In the genomic region with DNA sequence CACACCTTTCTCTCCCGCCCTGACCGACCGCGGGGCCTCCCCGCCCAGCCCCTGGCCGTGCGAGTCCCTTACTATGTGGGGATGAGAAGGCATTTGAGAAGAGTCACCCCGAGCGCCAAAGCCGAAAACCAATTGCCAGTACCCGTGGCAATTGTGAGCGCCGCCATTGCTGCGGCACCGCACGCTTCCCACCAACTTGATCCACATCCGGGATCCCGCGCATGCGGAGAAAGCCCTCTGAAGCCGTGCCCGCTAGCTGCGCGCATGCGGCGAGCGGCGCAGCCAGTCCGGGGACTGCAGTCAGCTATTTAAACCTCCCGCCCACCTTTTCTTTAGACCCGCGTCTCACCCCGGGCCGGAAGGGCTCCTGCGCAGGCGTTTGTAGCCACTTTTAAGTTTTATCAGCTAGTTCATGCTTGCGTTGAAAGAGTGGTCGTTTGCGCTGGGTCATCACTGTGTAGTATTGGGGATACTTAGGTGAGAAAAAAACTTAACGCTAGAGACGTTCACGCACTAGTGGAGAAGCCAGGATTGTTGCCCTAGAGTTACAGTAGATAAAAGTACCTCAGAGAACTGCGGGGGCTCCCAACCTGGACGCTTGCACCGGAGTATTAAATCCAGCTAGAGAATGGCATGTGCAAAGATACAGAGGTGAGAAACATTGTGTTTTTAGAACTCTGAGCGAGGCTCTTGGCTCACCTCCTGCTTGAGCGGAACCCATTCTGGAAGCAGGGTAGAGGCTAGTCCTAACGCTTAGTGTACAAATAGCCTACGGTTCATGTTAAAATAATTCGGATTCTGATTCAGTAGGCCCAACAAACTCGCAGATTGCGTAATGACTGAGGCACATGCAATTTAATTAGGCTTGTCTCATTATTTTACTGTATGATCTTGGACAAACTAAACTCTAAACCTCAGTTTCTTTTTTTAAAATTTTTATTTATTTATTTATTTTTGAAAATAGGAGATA, we compare ENCODE assay signal across 1 cellular context.
TF ChIP-seq lines count a peak whose summit lies in the region.

A gene (minus strand): TSS at position 205 of the 970 bp plus-strand sequence. CDS start 38 bp downstream, at position 167.

TF ChIP-seq in K562, 482 proteins besides CTCF, POLR2A, EP300 and RAD21 (continued from another document and continues in another):
- TF ChIP-seq BHLHE40 (IDR thresholded peaks at IDR 0.05; ENCODE audit: low read length) = peak; percentile 70
- TF ChIP-seq, protein P1, sequence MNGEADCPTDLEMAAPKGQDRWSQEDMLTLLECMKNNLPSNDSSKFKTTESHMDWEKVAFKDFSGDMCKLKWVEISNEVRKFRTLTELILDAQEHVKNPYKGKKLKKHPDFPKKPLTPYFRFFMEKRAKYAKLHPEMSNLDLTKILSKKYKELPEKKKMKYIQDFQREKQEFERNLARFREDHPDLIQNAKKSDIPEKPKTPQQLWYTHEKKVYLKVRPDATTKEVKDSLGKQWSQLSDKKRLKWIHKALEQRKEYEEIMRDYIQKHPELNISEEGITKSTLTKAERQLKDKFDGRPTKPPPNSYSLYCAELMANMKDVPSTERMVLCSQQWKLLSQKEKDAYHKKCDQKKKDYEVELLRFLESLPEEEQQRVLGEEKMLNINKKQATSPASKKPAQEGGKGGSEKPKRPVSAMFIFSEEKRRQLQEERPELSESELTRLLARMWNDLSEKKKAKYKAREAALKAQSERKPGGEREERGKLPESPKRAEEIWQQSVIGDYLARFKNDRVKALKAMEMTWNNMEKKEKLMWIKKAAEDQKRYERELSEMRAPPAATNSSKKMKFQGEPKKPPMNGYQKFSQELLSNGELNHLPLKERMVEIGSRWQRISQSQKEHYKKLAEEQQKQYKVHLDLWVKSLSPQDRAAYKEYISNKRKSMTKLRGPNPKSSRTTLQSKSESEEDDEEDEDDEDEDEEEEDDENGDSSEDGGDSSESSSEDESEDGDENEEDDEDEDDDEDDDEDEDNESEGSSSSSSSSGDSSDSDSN (IDR thresholded peaks at IDR 0.05; ENCODE audit: borderline replicate concordance in 1 of 2, low read depth in 2 of 2, low read length in 2 of 2) = no peak
- no peak for TF ChIP-seq ZKSCAN1 (IDR thresholded peaks at IDR 0.05; ENCODE audit: low read depth, low read length)
- no peak for TF ChIP-seq XRCC3 (IDR thresholded peaks at IDR 0.05)
- TF ChIP-seq NFYB (IDR thresholded peaks at IDR 0.05; ENCODE audit: extremely low read depth, insufficient read length) = no peak
- TF ChIP-seq TCF7 (IDR thresholded peaks at IDR 0.05; ENCODE audit: borderline replicate concordance) = no peak; the same call in 1 of the 2 replicates
- TF ChIP-seq U2AF2 (optimal IDR thresholded peaks at IDR 0.05; ENCODE audit: low read depth, low read length) = no peak
- peak; percentile 58; the same call in 1 of the 2 replicates for TF ChIP-seq CEBPG (CRISPR knock-in tag; IDR thresholded peaks at IDR 0.05)
- peak; percentile 90 to 97 for TF ChIP-seq CEBPG (tag; conservative IDR thresholded peaks at IDR 0.05 in 1 of 2, IDR thresholded peaks at IDR 0.05 in 1 of 2)
- no peak for TF ChIP-seq TSC22D4 (tag; IDR thresholded peaks at IDR 0.05)
- no peak for TF ChIP-seq PTTG1 (tag; IDR thresholded peaks at IDR 0.05; ENCODE audit: low read depth)
- TF ChIP-seq SIX5 (IDR thresholded peaks at IDR 0.05; ENCODE audit: borderline replicate concordance in 1 of 2, insufficient read depth in 1 of 2, low read depth in 1 of 2, low read length in 2 of 2) = peak in 1 of 2 experiments; percentile 57; a peak in 3 of 4 replicates
- no peak for TF ChIP-seq SMARCE1 (IDR thresholded peaks at IDR 0.05)
- no peak for TF ChIP-seq CBX8 (IDR thresholded peaks at IDR 0.05; ENCODE audit: borderline replicate concordance, extremely low read depth, low read depth, low read length, poor library complexity, severe bottlenecking)
- TF ChIP-seq NELFE (IDR thresholded peaks at IDR 0.05; ENCODE audit: insufficient read depth, insufficient read length) = no peak
- no peak for TF ChIP-seq SMARCA5 (IDR thresholded peaks at IDR 0.05)
- TF ChIP-seq ZNF143 (CRISPR knock-in tag; IDR thresholded peaks at IDR 0.05) = no peak
- TF ChIP-seq ZNF197 (CRISPR knock-in tag; IDR thresholded peaks at IDR 0.05; ENCODE audit: low read depth) = no peak
- TF ChIP-seq, protein P2, sequence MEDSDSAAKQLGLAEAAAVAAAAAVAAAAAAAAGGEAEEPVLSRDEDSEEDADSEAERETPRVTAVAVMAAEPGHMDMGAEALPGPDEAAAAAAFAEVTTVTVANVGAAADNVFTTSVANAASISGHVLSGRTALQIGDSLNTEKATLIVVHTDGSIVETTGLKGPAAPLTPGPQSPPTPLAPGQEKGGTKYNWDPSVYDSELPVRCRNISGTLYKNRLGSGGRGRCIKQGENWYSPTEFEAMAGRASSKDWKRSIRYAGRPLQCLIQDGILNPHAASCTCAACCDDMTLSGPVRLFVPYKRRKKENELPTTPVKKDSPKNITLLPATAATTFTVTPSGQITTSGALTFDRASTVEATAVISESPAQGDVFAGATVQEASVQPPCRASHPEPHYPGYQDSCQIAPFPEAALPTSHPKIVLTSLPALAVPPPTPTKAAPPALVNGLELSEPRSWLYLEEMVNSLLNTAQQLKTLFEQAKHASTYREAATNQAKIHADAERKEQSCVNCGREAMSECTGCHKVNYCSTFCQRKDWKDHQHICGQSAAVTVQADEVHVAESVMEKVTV (CRISPR knock-in tag; IDR thresholded peaks at IDR 0.05) = no peak
- peak; percentile 43; the same call in 1 of the 2 replicates for TF ChIP-seq SIN3B (IDR thresholded peaks at IDR 0.05; ENCODE audit: low read depth)
- TF ChIP-seq, protein P3, sequence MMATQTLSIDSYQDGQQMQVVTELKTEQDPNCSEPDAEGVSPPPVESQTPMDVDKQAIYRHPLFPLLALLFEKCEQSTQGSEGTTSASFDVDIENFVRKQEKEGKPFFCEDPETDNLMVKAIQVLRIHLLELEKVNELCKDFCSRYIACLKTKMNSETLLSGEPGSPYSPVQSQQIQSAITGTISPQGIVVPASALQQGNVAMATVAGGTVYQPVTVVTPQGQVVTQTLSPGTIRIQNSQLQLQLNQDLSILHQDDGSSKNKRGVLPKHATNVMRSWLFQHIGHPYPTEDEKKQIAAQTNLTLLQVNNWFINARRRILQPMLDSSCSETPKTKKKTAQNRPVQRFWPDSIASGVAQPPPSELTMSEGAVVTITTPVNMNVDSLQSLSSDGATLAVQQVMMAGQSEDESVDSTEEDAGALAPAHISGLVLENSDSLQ (IDR thresholded peaks at IDR 0.05) = no peak
- TF ChIP-seq ZNF507 (tag; conservative IDR thresholded peaks at IDR 0.05) = no peak
- no peak for TF ChIP-seq THRAP3 (IDR thresholded peaks at IDR 0.05; ENCODE audit: borderline replicate concordance)
- no peak for TF ChIP-seq ZNF445 (CRISPR knock-in tag; IDR thresholded peaks at IDR 0.05; ENCODE audit: low read depth)
- TF ChIP-seq CBX3 (IDR thresholded peaks at IDR 0.05; ENCODE audit: borderline replicate concordance in 1 of 2, low read length in 2 of 2) = peak in 1 of 2 experiments; percentile 47; a peak in 1 of 3 replicates
- peak; percentile 87 for TF ChIP-seq KDM5B (IDR thresholded peaks at IDR 0.05; ENCODE audit: insufficient replicate concordance, low read depth, low read length)
- TF ChIP-seq, protein P4, sequence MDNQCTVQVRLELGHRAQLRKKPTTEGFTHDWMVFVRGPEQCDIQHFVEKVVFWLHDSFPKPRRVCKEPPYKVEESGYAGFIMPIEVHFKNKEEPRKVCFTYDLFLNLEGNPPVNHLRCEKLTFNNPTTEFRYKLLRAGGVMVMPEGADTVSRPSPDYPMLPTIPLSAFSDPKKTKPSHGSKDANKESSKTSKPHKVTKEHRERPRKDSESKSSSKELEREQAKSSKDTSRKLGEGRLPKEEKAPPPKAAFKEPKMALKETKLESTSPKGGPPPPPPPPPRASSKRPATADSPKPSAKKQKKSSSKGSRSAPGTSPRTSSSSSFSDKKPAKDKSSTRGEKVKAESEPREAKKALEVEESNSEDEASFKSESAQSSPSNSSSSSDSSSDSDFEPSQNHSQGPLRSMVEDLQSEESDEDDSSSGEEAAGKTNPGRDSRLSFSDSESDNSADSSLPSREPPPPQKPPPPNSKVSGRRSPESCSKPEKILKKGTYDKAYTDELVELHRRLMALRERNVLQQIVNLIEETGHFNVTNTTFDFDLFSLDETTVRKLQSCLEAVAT (IDR thresholded peaks at IDR 0.05) = no peak
- peak; percentile 90 for TF ChIP-seq POLR2H (tag; IDR thresholded peaks at IDR 0.05; ENCODE audit: low read depth)
- TF ChIP-seq, protein P5, sequence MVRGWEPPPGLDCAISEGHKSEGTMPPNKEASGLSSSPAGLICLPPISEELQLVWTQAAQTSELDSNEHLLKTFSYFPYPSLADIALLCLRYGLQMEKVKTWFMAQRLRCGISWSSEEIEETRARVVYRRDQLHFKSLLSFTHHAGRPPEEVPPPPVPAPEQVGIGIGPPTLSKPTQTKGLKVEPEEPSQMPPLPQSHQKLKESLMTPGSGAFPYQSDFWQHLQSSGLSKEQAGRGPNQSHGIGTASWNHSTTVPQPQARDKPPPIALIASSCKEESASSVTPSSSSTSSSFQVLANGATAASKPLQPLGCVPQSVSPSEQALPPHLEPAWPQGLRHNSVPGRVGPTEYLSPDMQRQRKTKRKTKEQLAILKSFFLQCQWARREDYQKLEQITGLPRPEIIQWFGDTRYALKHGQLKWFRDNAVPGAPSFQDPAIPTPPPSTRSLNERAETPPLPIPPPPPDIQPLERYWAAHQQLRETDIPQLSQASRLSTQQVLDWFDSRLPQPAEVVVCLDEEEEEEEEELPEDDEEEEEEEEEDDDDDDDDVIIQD (CRISPR knock-in tag; IDR thresholded peaks at IDR 0.05) = no peak
- no peak for TF ChIP-seq NCOA4 (IDR thresholded peaks at IDR 0.05; ENCODE audit: partially characterized antibody)
- no peak; the same call in none of the 2 replicates for TF ChIP-seq NBN (IDR thresholded peaks at IDR 0.05; ENCODE audit: low read depth)
- TF ChIP-seq ERF (CRISPR knock-in tag; IDR thresholded peaks at IDR 0.05) = 0 out of 2 replicates have a peak, but pooled peaks have one; percentile 46
- TF ChIP-seq, protein P6, sequence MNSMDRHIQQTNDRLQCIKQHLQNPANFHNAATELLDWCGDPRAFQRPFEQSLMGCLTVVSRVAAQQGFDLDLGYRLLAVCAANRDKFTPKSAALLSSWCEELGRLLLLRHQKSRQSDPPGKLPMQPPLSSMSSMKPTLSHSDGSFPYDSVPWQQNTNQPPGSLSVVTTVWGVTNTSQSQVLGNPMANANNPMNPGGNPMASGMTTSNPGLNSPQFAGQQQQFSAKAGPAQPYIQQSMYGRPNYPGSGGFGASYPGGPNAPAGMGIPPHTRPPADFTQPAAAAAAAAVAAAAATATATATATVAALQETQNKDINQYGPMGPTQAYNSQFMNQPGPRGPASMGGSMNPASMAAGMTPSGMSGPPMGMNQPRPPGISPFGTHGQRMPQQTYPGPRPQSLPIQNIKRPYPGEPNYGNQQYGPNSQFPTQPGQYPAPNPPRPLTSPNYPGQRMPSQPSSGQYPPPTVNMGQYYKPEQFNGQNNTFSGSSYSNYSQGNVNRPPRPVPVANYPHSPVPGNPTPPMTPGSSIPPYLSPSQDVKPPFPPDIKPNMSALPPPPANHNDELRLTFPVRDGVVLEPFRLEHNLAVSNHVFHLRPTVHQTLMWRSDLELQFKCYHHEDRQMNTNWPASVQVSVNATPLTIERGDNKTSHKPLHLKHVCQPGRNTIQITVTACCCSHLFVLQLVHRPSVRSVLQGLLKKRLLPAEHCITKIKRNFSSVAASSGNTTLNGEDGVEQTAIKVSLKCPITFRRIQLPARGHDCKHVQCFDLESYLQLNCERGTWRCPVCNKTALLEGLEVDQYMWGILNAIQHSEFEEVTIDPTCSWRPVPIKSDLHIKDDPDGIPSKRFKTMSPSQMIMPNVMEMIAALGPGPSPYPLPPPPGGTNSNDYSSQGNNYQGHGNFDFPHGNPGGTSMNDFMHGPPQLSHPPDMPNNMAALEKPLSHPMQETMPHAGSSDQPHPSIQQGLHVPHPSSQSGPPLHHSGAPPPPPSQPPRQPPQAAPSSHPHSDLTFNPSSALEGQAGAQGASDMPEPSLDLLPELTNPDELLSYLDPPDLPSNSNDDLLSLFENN (IDR thresholded peaks at IDR 0.05; ENCODE audit: low read depth in 2 of 2, low read length in 2 of 2) = no peak
- TF ChIP-seq SIRT6 (IDR thresholded peaks at IDR 0.05; ENCODE audit: low read depth, low read length) = no peak
- TF ChIP-seq TEAD1 (CRISPR knock-in tag; IDR thresholded peaks at IDR 0.05) = peak in 1 of 2 experiments; percentile 51; a peak in 1 of 4 replicates
- no peak for TF ChIP-seq PCBP1 (IDR thresholded peaks at IDR 0.05; ENCODE audit: low read depth, low read length, poor library complexity, severe bottlenecking)
- TF ChIP-seq YBX1 (IDR thresholded peaks at IDR 0.05) = no peak
- TF ChIP-seq HOXB6 (CRISPR knock-in tag; IDR thresholded peaks at IDR 0.05; ENCODE audit: borderline replicate concordance) = no peak
- no peak for TF ChIP-seq TRIM24 (IDR thresholded peaks at IDR 0.05)
- TF ChIP-seq, protein P7, sequence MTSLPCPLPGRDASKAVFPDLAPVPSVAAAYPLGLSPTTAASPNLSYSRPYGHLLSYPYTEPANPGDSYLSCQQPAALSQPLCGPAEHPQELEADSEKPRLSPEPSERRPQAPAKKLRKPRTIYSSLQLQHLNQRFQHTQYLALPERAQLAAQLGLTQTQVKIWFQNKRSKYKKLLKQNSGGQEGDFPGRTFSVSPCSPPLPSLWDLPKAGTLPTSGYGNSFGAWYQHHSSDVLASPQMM (CRISPR knock-in tag; IDR thresholded peaks at IDR 0.05) = no peak
- peak; percentile 73 to 75; a peak in 2 of 4 replicates for TF ChIP-seq FOXK2 (conservative IDR thresholded peaks at IDR 0.05 in 1 of 2, IDR thresholded peaks at IDR 0.05 in 1 of 2; ENCODE audit: low read depth in 2 of 2)
- TF ChIP-seq, protein P8, sequence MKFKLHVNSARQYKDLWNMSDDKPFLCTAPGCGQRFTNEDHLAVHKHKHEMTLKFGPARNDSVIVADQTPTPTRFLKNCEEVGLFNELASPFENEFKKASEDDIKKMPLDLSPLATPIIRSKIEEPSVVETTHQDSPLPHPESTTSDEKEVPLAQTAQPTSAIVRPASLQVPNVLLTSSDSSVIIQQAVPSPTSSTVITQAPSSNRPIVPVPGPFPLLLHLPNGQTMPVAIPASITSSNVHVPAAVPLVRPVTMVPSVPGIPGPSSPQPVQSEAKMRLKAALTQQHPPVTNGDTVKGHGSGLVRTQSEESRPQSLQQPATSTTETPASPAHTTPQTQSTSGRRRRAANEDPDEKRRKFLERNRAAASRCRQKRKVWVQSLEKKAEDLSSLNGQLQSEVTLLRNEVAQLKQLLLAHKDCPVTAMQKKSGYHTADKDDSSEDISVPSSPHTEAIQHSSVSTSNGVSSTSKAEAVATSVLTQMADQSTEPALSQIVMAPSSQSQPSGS (CRISPR knock-in tag; IDR thresholded peaks at IDR 0.05) = no peak
- 0 out of 2 replicates have a peak, but pooled peaks have one; percentile 42 for TF ChIP-seq ZNF644 (tag; IDR thresholded peaks at IDR 0.05; ENCODE audit: low read depth)
- no peak for TF ChIP-seq TGIF2 (CRISPR knock-in tag; IDR thresholded peaks at IDR 0.05)
- TF ChIP-seq ETV6 (IDR thresholded peaks at IDR 0.05; ENCODE audit: borderline replicate concordance in 1 of 2, low read depth in 2 of 2, low read length in 1 of 2) = no peak
- TF ChIP-seq ETV6 (CRISPR knock-in tag; IDR thresholded peaks at IDR 0.05; ENCODE audit: borderline replicate concordance) = 0 out of 2 replicates have a peak, but pooled peaks have one; percentile 33
- peak in 1 of 2 experiments; percentile 79; a peak in 1 of 4 replicates for TF ChIP-seq SIN3A (IDR thresholded peaks at IDR 0.05; ENCODE audit: borderline replicate concordance in 2 of 2, control insufficient read depth in 1 of 2, low read depth in 2 of 2, low read length in 2 of 2)
- TF ChIP-seq NR2C1 (IDR thresholded peaks at IDR 0.05) = peak; percentile 88
- TF ChIP-seq NR2C1 (tag; IDR thresholded peaks at IDR 0.05) = peak; percentile 95
- TF ChIP-seq NR2F6 (CRISPR knock-in tag; IDR thresholded peaks at IDR 0.05) = no peak
